Comparison of ENCODE assay signal across 10 cellular contexts in genomic region chr6:25369450-25370086, GRCh38.
DNase-seq lines count a peak whose midpoint lies in the region; ATAC-seq and TF ChIP-seq lines count a peak whose summit lies in the region.
"Had no signal": no experiment of that assay in that cellular context is flagged by ENCODE, and none has a peak within 500 bp of the region (broad histone marks: within the 10 kb centered on the region; RNA-seq: fewer than 3 reads in every experiment).

No MANE protein-coding gene starts in this region.

- WGBS in SK-N-SH (ENCODE audit: low lambda C conversion rate): 90% methylated on average over 9 of the region's 9 CpGs

- no peak overlapping the region for H3K27ac ChIP-seq in SK-N-SH (ENCODE audit: low read depth in 2 of 2, low read length in 1 of 2)
- H3K27ac ChIP-seq: SJSA1 had no signal

- ATAC-seq in GM21529 (IDR thresholded peaks at IDR 0.05; ENCODE audit: unreplicated experiment): no peak

- H3K4me1 ChIP-seq in SK-N-SH (ENCODE audit: control insufficient read depth in 1 of 2, insufficient read depth in 2 of 2, low read depth in 1 of 2, low read length in 1 of 2): no peaks in the 10 kb centered on the region; a peak in 1 of 4 replicates

- no peaks in the 10 kb centered on the region for H3K36me3 ChIP-seq in SK-N-SH (replicated peaks in 1 of 2; ENCODE audit: control insufficient read depth in 1 of 2, insufficient read depth in 2 of 2, low read length in 1 of 2)
- H3K36me3 ChIP-seq: SJSA1 had no signal

- H3K27me3 ChIP-seq in SK-N-SH (ENCODE audit: insufficient read depth): no peaks in the 10 kb centered on the region
- H3K27me3 ChIP-seq: SJSA1 had no signal

- CTCF ChIA-PET in SK-N-SH (lab: Yijun Ruan, JAX): interaction anchor here (0.7 kb wide), 1 partner anchor 18 kb away, joined by 3 read pairs; no protein-coding TSS in a partner anchor

- no peak for TF ChIP-seq RAD21 in SK-N-SH (IDR thresholded peaks at IDR 0.05; ENCODE audit: low read length)

- no peaks in the 10 kb centered on the region for H4K20me1 ChIP-seq in SK-N-SH (ENCODE audit: insufficient read depth)

- H3K4me2 ChIP-seq in SK-N-SH: no peak overlapping the region

- H3K9me3 ChIP-seq in SK-N-SH: no peaks in the 10 kb centered on the region
- H3K9me3 ChIP-seq: SJSA1 had no signal

- DNase-seq in NCI-H2196 (lab: John Stamatoyannopoulos, UW; ENCODE audit: unreplicated experiment): peak; percentile 33
- DNase-seq in NCI-H2196 treated with DMSO at 0.1 percent for 48 hours (lab: John Stamatoyannopoulos, UW; ENCODE audit: unreplicated experiment): no peak
- DNase-seq in RPMI8226: peak; percentile 70
- no peak for DNase-seq in epithelial cell of proximal tubule (ENCODE audit: low read depth)
- DNase-seq in renal cortical epithelial cell (ENCODE audit: low read depth): peak; percentile 47
- DNase-seq in SK-N-SH: no peak
- DNase-seq in MV-4-11 (lab: John Stamatoyannopoulos, UW): no peak

- TF ChIP-seq CTCF in epithelial cell of proximal tubule (conservative IDR thresholded peaks at IDR 0.05; ENCODE audit: low read depth, low read length): no peak
- TF ChIP-seq CTCF in SK-N-SH (IDR thresholded peaks at IDR 0.05): no peak

- no peak overlapping the region for H3K9ac ChIP-seq in SK-N-SH

- POLR2A ChIA-PET in SK-N-SH (lab: Yijun Ruan, JAX): no interaction called here

- H3F3A ChIP-seq in SK-N-SH (replicated peaks; ENCODE audit: insufficient read depth): no peaks in the 10 kb centered on the region

- H3K4me3 ChIP-seq in epithelial cell of proximal tubule (ENCODE audit: low read depth, low read length): peak overlapping the region; percentile 28
- H3K4me3 ChIP-seq in SK-N-SH (ENCODE audit: low read depth in 2 of 2, low read length in 1 of 2): no peak overlapping the region
- H3K4me3 ChIP-seq: lung, SJSA1 had no signal

- no peak for TF ChIP-seq EP300 in SK-N-SH (IDR thresholded peaks at IDR 0.05; ENCODE audit: borderline replicate concordance in 1 of 2, low read depth in 1 of 2, low read length in 1 of 2)

- no peaks in the 10 kb centered on the region for H3K79me2 ChIP-seq in SK-N-SH (ENCODE audit: insufficient read depth)

- H2AFZ ChIP-seq in SK-N-SH (ENCODE audit: low read depth): no peak overlapping the region

- no peaks in the 10 kb centered on the region for H3K9me2 ChIP-seq in SK-N-SH

TF ChIP-seq in SK-N-SH, 30 proteins besides CTCF, POLR2A, EP300 and RAD21:
- TF ChIP-seq REST (IDR thresholded peaks at IDR 0.05; ENCODE audit: low read depth, low read length): no peak
- TF ChIP-seq FOXM1 (IDR thresholded peaks at IDR 0.05; ENCODE audit: low read depth): no peak
- no peak for TF ChIP-seq USF1 (IDR thresholded peaks at IDR 0.05; ENCODE audit: borderline replicate concordance, low read depth)
- no peak for TF ChIP-seq RFX5 (IDR thresholded peaks at IDR 0.05; ENCODE audit: low read length)
- TF ChIP-seq TAF1 (IDR thresholded peaks at IDR 0.05; ENCODE audit: borderline replicate concordance, low read depth, low read length): no peak
- no peak for TF ChIP-seq POLR2AphosphoS5 (IDR thresholded peaks at IDR 0.05; ENCODE audit: low read depth, low read length)
- TF ChIP-seq PBX3 (IDR thresholded peaks at IDR 0.05): no peak
- no peak for TF ChIP-seq JUND (IDR thresholded peaks at IDR 0.05)
- no peak for TF ChIP-seq SMC3 (IDR thresholded peaks at IDR 0.05; ENCODE audit: low read depth, low read length)
- no peak for TF ChIP-seq NFIC (IDR thresholded peaks at IDR 0.05; ENCODE audit: borderline replicate concordance)
- TF ChIP-seq MAX (IDR thresholded peaks at IDR 0.05; ENCODE audit: low read depth): no peak
- no peak for TF ChIP-seq GABPA (IDR thresholded peaks at IDR 0.05; ENCODE audit: low read depth)
- TF ChIP-seq USF2 (IDR thresholded peaks at IDR 0.05; ENCODE audit: borderline replicate concordance, low read depth, low read length): no peak
- TF ChIP-seq CHD2 (IDR thresholded peaks at IDR 0.05; ENCODE audit: low read length, partially characterized antibody): no peak
- no peak for TF ChIP-seq ELF1 (IDR thresholded peaks at IDR 0.05)
- no peak for TF ChIP-seq FOSL2 (IDR thresholded peaks at IDR 0.05; ENCODE audit: borderline replicate concordance, low read depth)
- TF ChIP-seq SIN3A (IDR thresholded peaks at IDR 0.05; ENCODE audit: borderline replicate concordance, low read depth, low read length): no peak
- TF ChIP-seq TEAD4 (IDR thresholded peaks at IDR 0.05; ENCODE audit: borderline replicate concordance, insufficient read depth): no peak

Comparison
In these comparisons a context has a peak if more than half of its experiments do, and no peak if none do; other contexts are left out.
1. DNase-seq: peak in NCI-H2196 (single experiment), RPMI8226 (single experiment) and renal cortical epithelial cell (single experiment); none in NCI-H2196 treated with DMSO at 0.1 percent for 48 hours (single experiment), epithelial cell of proximal tubule (single experiment), SK-N-SH (single experiment) and MV-4-11 (single experiment).